Comparison of ENCODE assay signal across 8 cellular contexts in genomic region chr16:68238029-68238345, GRCh38. TPM values are rescaled to one million over a fixed set of nuclear protein-coding genes. Genes with fewer than 3 reads are reported as not detected.
DNase-seq lines count a peak whose midpoint lies in the region; ATAC-seq and TF ChIP-seq lines count a peak whose summit lies in the region.

No MANE protein-coding gene starts in this region.

- peak; percentile 23 for ATAC-seq in GM19452 (IDR thresholded peaks at IDR 0.05; ENCODE audit: unreplicated experiment)
- no peak for ATAC-seq in Panc1
- no peak for ATAC-seq in HG02678 (IDR thresholded peaks at IDR 0.05; ENCODE audit: unreplicated experiment)

- peak overlapping the region; percentile 42 to 76 for H3K4me3 ChIP-seq in Panc1 (ENCODE audit: low read depth in 2 of 2, low read length in 2 of 2)
- H3K4me3 ChIP-seq in fibroblast of lung (replicated peaks in 1 of 4; ENCODE audit: control extremely low read depth in 1 of 4, insufficient read depth in 1 of 4, low read depth in 3 of 4, low read length in 4 of 4) = peak overlapping the region; percentile 52 to 69 (median 61)
- peak overlapping the region; percentile 56 for H3K4me3 ChIP-seq in skeletal muscle cell (ENCODE audit: low read depth, low read length)

- H3K27me3 ChIP-seq in Panc1 (ENCODE audit: control insufficient read depth, insufficient read depth, low read length) (no peaks in the 10 kb centered on the region), fibroblast of lung (ENCODE audit: control insufficient read depth, insufficient read depth, low read length) (no peaks in the 10 kb centered on the region)

- peak overlapping the region; percentile 88 for H3K4me2 ChIP-seq in fibroblast of lung (ENCODE audit: extremely low read depth, insufficient read depth, low read length)

- peak overlapping the region; percentile 94 for H3K27ac ChIP-seq in Panc1 (ENCODE audit: low read length)
- peak overlapping the region; percentile 96 for H3K27ac ChIP-seq in fibroblast of lung (ENCODE audit: insufficient read depth, low read length)

- CTCF ChIA-PET in Panc1 (lab: Charles Lee) = interaction anchor here (1.4 kb wide), 1 partner anchor 26 kb away, joined by 3 read pairs; the partner anchor contains the start of gene SLC7A6

- DNase-seq in Panc1 (ENCODE audit: low read depth, low spot score) (no peak), fibroblast of lung (ENCODE audit: low read depth in 2 of 2) (no peak), skeletal muscle cell (ENCODE audit: low read depth) (no peak), NCI-H128 (lab: John Stamatoyannopoulos, UW; ENCODE audit: unreplicated experiment) (no peak), activated gamma-delta T cell (lab: John Stamatoyannopoulos, UW) (no peak), HT-29 (ENCODE audit: low spot score) (no peak)

- POLR2A ChIA-PET in Panc1 (lab: Charles Lee) = no interaction called here

- H2AFZ ChIP-seq in fibroblast of lung (ENCODE audit: low read length) = peak overlapping the region; percentile 95

- no peaks in the 10 kb centered on the region for H4K20me1 ChIP-seq in fibroblast of lung (ENCODE audit: control insufficient read depth, extremely low read depth, insufficient read depth, low read length)

- H3K79me2 ChIP-seq in fibroblast of lung (ENCODE audit: control insufficient read depth, insufficient read depth, low read length) = no peaks in the 10 kb centered on the region

- H3K36me3 ChIP-seq in Panc1 (ENCODE audit: control insufficient read depth, insufficient read depth, low read length) (no peaks in the 10 kb centered on the region; the same call in 1 of the 2 replicates), fibroblast of lung (ENCODE audit: control insufficient read depth, insufficient read depth, low read length) (no peaks in the 10 kb centered on the region)

- H3K9ac ChIP-seq in fibroblast of lung (ENCODE audit: insufficient read depth, low read length) = peak overlapping the region; percentile 73

- in situ Hi-C loops in Panc1 (cut with HindIII; ENCODE audit: low pct_unique_long_range_greater_than_20kb, low sequenced_read_pairs) = no loop called here

- BruUV-seq in Panc1 (replicated peaks; lab: Mats Ljungman, UMichigan) = TSS peak; percentile 90

- peaks cover 8% of the 10 kb centered on the region for H3K4me1 ChIP-seq in Panc1 (ENCODE audit: control insufficient read depth, insufficient read depth, low read length)
- H3K4me1 ChIP-seq in fibroblast of lung (ENCODE audit: control insufficient read depth, extremely low read depth, insufficient read depth, low read length) = peaks cover 9% of the 10 kb centered on the region

- no peaks in the 10 kb centered on the region for H3K9me3 ChIP-seq in Panc1 (ENCODE audit: control insufficient read depth, insufficient read depth, low read depth, low read length)
- H3K9me3 ChIP-seq in fibroblast of lung (ENCODE audit: control insufficient read depth, insufficient read depth, low read depth, low read length) = no peaks in the 10 kb centered on the region

- intact Hi-C loops in Panc1 (cut with micrococcal nuclease; ENCODE audit: unreplicated experiment) = no loop called here

- TF ChIP-seq CTCF in Panc1 (IDR thresholded peaks at IDR 0.05) (no peak), fibroblast of lung (conservative IDR thresholded peaks at IDR 0.05 in 1 of 2, IDR thresholded peaks at IDR 0.05 in 1 of 2; ENCODE audit: low read depth in 1 of 2, low read length in 2 of 2) (no peak)

RNA-seq across cellular contexts. Expression of gene ESRP2, which starts 2.1 kb away (rescaled TPM):
- 27.0 TPM for total RNA-seq in Panc1 (2021; ENCODE audit: unreplicated experiment)
- polyA plus RNA-seq in Panc1 (2012; ENCODE audit: insufficient read length) = 18.5 TPM
- under 0.01 and 0.17 TPM in 2 replicates for total RNA-seq in fibroblast of lung
- 0.08 and 0.10 TPM in 2 replicates for polyA plus RNA-seq in fibroblast of lung
- 0.03 and 0.12 TPM in 2 replicates for polyA plus RNA-seq in fibroblast of lung (2012)
- not detected in 2 replicates for polyA minus RNA-seq in fibroblast of lung (ENCODE audit: low replicate concordance)
- 104 and 122 TPM in 2 replicates for total RNA-seq in HT-29 (2014; rRNA removed; shearing (Covaris generic))

RNA-seq across cellular contexts. Expression of gene PLA2G15, which starts 7.2 kb away (rescaled TPM):
- total RNA-seq in Panc1 (2021; ENCODE audit: unreplicated experiment) (14.3 TPM), fibroblast of lung (14.9 and 28.7 TPM in 2 replicates)
- 14.7 TPM for polyA plus RNA-seq in Panc1 (2012; ENCODE audit: insufficient read length)
- 19.6 and 22.2 TPM in 2 replicates for polyA plus RNA-seq in fibroblast of lung
- 21.6 and 22.2 TPM in 2 replicates for polyA plus RNA-seq in fibroblast of lung (2012)
- polyA minus RNA-seq in fibroblast of lung (ENCODE audit: low replicate concordance) = 42.2 and 49.7 TPM in 2 replicates
- 15.9 and 18.6 TPM in 2 replicates for total RNA-seq in HT-29 (2014; rRNA removed; shearing (Covaris generic))

RNA-seq across cellular contexts. Expression of gene SLC7A6, which starts 26.3 kb away (rescaled TPM):
- total RNA-seq in Panc1 (2021; ENCODE audit: unreplicated experiment) (58.9 TPM), fibroblast of lung (8.5 and 11.9 TPM in 2 replicates)
- polyA plus RNA-seq in Panc1 (2012; ENCODE audit: insufficient read length) = 34.4 TPM
- 16.0 and 19.0 TPM in 2 replicates for polyA plus RNA-seq in fibroblast of lung
- 10.4 and 11.6 TPM in 2 replicates for polyA plus RNA-seq in fibroblast of lung (2012)
- 70.2 and 119 TPM in 2 replicates for polyA minus RNA-seq in fibroblast of lung (ENCODE audit: low replicate concordance)
- 43.2 and 53.7 TPM in 2 replicates for total RNA-seq in HT-29 (2014; rRNA removed; shearing (Covaris generic))

Comparison
In these comparisons a context has a peak if more than half of its experiments do, and no peak if none do; other contexts are left out.
1. RNA of gene ESRP2, which starts 2.1 kb away (total RNA-seq): 104 to 122 TPM in HT-29 and 27.0 TPM in Panc1 (single experiment); under 0.01 to 0.17 TPM in fibroblast of lung; every median in the first group is over 10 times any median in the second.
2. Peak in every context shown above with its lines, with median percentiles within 50 percentile points of each other: H3K4me3 ChIP-seq.